In the genomic region with DNA sequence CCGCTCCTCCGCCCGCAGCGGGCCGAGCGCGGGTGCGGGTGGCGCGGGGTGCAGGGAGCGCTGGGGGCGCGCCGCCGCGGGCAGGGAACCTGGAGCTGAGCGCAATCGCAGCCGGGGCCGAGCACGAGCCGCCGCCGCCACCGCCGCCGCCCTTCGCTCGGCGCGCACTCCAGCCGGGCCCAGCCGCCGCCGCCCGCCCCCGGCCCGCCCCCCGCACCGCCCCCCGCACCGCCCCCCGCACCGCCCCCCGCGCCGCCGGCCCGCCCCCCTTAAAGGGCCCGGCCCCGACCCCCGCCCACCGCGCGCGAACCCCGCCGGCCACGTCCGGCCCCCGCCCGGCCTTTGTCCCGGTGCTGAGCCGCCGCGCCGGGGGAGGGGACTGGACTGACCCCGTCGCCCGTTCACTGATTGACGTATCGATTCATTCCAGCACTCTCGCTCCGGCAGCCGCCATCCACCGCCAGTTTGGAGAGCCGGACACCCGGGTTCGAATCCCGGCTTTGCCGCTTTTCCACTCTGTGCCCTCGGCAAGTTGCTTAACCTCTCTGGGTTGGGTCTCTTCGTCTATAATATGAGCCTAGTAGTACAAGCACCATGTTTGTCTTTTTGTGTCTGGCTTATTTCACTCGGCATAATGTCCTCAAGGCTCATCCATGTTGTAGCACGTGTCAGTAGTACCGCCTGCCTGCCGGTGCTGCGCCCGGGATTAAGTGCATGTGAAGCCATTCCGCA, we compare ENCODE assay signal across 8 cellular contexts. TPM values are rescaled to one million over a fixed set of nuclear protein-coding genes. Genes with fewer than 3 reads are reported as not detected.
DNase-seq lines count a peak whose midpoint lies in the region; TF ChIP-seq lines count a peak whose summit lies in the region.

A gene (minus strand): TSS at position 171 of the 732 bp plus-strand sequence. CDS start 173 bp downstream, outside the sequence.

- TF ChIP-seq POLR2A in testis (IDR thresholded peaks at IDR 0.05), result no peak

- no peak within 1 kb of the TSS for H3K27ac Mint-ChIP-seq in activated T-helper 1 cell treated with anti-CD3 and anti-CD28 coated beads, Interleukin-12 subunit alpha, Interleukin-12 subunit beta, Interleukin-2, Interleukin-4 antibody, amounts not matched to agents 30 ng/mL and 10 ng/mL and 1 ng/mL, durations not matched to agents 14 hours and 24 hours and 36 hours

- in situ Hi-C loops in ACHN (cut with HindIII; ENCODE audit: low pct_ligation_motif_present, low pct_unique_long_range_greater_than_20kb, low sequenced_read_pairs), result no loop called here

- peak within 1 kb of the TSS; percentile 96 for H3K4me3 ChIP-seq in fibroblast of mammary gland (ENCODE audit: control insufficient read depth, low read depth, low read length)
- H3K4me3 ChIP-seq in testis, result peak within 1 kb of the TSS; percentile 83 to 89

- no peaks in the 10 kb centered on the region for H3K36me3 Mint-ChIP-seq in activated T-helper 1 cell treated with anti-CD3 and anti-CD28 coated beads, Interleukin-12 subunit alpha, Interleukin-12 subunit beta, Interleukin-2, Interleukin-4 antibody, amounts not matched to agents 30 ng/mL and 10 ng/mL and 1 ng/mL, durations not matched to agents 14 hours and 24 hours and 36 hours (ENCODE audit: low read depth)

- intact Hi-C loops in activated T-helper 1 cell treated with anti-CD3 and anti-CD28 coated beads, Interleukin-12 subunit alpha, Interleukin-12 subunit beta, Interleukin-2, Interleukin-4 antibody, amounts not matched to agents 30 ng/mL and 10 ng/mL and 1 ng/mL, durations not matched to agents 14 hours and 24 hours and 36 hours (cut with micrococcal nuclease), result no loop called here
- intact Hi-C loops in testis (cut with DNase I; ENCODE audit: low total_unique reads), result no loop called here

- TF ChIP-seq CTCF in fibroblast of mammary gland (conservative IDR thresholded peaks at IDR 0.05; ENCODE audit: control insufficient read depth, insufficient read depth, low read depth, low read length), result no peak
- no peak for TF ChIP-seq CTCF in testis (IDR thresholded peaks at IDR 0.05)

- no peaks in the 10 kb centered on the region for H3K27me3 ChIP-seq in testis

- no peaks in the 10 kb centered on the region for H3K36me3 ChIP-seq in testis (ENCODE audit: low read depth, missing control alignments)

- no peaks in the 10 kb centered on the region for H3K9me3 ChIP-seq in testis

- 4 to 5% methylated on average over 20 to 23 of the region's 90 CpGs for WGBS in testis, 2 donors

- peaks cover 48% of the 10 kb centered on the region for H3K27me3 Mint-ChIP-seq in activated T-helper 1 cell treated with anti-CD3 and anti-CD28 coated beads, Interleukin-12 subunit alpha, Interleukin-12 subunit beta, Interleukin-2, Interleukin-4 antibody, amounts not matched to agents 30 ng/mL and 10 ng/mL and 1 ng/mL, durations not matched to agents 14 hours and 24 hours and 36 hours (ENCODE audit: insufficient read depth)

- peak within 1 kb of the TSS; percentile 59 for H3K4me3 Mint-ChIP-seq in activated T-helper 1 cell treated with anti-CD3 and anti-CD28 coated beads, Interleukin-12 subunit alpha, Interleukin-12 subunit beta, Interleukin-2, Interleukin-4 antibody, amounts not matched to agents 30 ng/mL and 10 ng/mL and 1 ng/mL, durations not matched to agents 14 hours and 24 hours and 36 hours

- H3K27ac ChIP-seq in testis, result peak within 1 kb of the TSS; percentile 85 to 96

- peaks cover 6% of the 10 kb centered on the region for H3K4me1 Mint-ChIP-seq in activated T-helper 1 cell treated with anti-CD3 and anti-CD28 coated beads, Interleukin-12 subunit alpha, Interleukin-12 subunit beta, Interleukin-2, Interleukin-4 antibody, amounts not matched to agents 30 ng/mL and 10 ng/mL and 1 ng/mL, durations not matched to agents 14 hours and 24 hours and 36 hours (ENCODE audit: low read depth)

- H3K4me1 ChIP-seq in testis, result peaks cover 27% of the 10 kb centered on the region

- H3K9me3 Mint-ChIP-seq in activated T-helper 1 cell treated with anti-CD3 and anti-CD28 coated beads, Interleukin-12 subunit alpha, Interleukin-12 subunit beta, Interleukin-2, Interleukin-4 antibody, amounts not matched to agents 30 ng/mL and 10 ng/mL and 1 ng/mL, durations not matched to agents 14 hours and 24 hours and 36 hours, result no peaks in the 10 kb centered on the region

- peak; percentile 55 for DNase-seq in ACHN
- DNase-seq in GM19238 (ENCODE audit: insufficient read length, low spot score), result peak; percentile 44
- peak; percentile 61 for DNase-seq in NCI-H460 (ENCODE audit: extremely low read depth, low read depth)
- DNase-seq in activated T-helper 1 cell treated with anti-CD3 and anti-CD28 coated beads, Interleukin-12 subunit alpha, Interleukin-12 subunit beta, Interleukin-2, Interleukin-4 antibody, amounts not matched to agents 30 ng/mL and 10 ng/mL and 1 ng/mL, durations not matched to agents 14 hours and 24 hours and 36 hours (ENCODE audit: low spot score), result peak; percentile 27
- DNase-seq in fibroblast of mammary gland (ENCODE audit: low read depth), result peak; percentile 74
- peak; percentile 62 for DNase-seq in myocyte (ENCODE audit: low read depth)
- no peak for DNase-seq in testis
- DNase-seq in GOT3 (lab: John Stamatoyannopoulos, UW), result no peak

RNA-seq across cellular contexts. Expression of the gene that starts here (rescaled TPM):
- total RNA-seq in NCI-H460 (2014; rRNA removed; shearing (Covaris generic)), result 11.5 and 14.9 TPM in 2 replicates
- polyA plus RNA-seq in NCI-H460 (2014; cell fraction: nucleus; rRNA removed), result 9.0 and 14.7 TPM in 2 replicates
- total RNA-seq in activated T-helper 1 cell treated with anti-CD3 and anti-CD28 coated beads, Interleukin-12 subunit alpha, Interleukin-12 subunit beta, Interleukin-2, Interleukin-4 antibody, amounts not matched to agents 30 ng/mL and 10 ng/mL and 1 ng/mL, durations not matched to agents 14 hours and 24 hours and 36 hours, result 0.26 and 0.32 TPM in 2 replicates
- total RNA-seq in myocyte (19.4 and 28.8 TPM in 2 replicates), testis (10 to 100 TPM; 18.3 to 29.4 TPM)
- polyA plus RNA-seq in myocyte (2012), result 43.1 TPM
- 20.2 TPM for polyA plus RNA-seq in testis (ENCODE audit: insufficient read depth, low read depth, low replicate concordance)

Comparison
In these comparisons a context has a peak if more than half of its experiments do, and no peak if none do; other contexts are left out.
1. Peak in DNase-seq in activated T-helper 1 cell treated with anti-CD3 and anti-CD28 coated beads, Interleukin-12 subunit alpha, Interleukin-12 subunit beta, Interleukin-2, Interleukin-4 antibody, amounts not matched to agents 30 ng/mL and 10 ng/mL and 1 ng/mL, durations not matched to agents 14 hours and 24 hours and 36 hours; RNA of the gene not detected or under 1 TPM.
2. DNase-seq: peak in ACHN (single experiment), GM19238 (single experiment), NCI-H460 (single experiment), fibroblast of mammary gland (single experiment) and myocyte (single experiment); none in testis (single experiment) and GOT3 (single experiment).